Comparison of ENCODE assay signal across 9 cellular contexts in genomic region chr14:36091096-36091495, GRCh38.
DNase-seq lines count a peak whose midpoint lies in the region; ATAC-seq and TF ChIP-seq lines count a peak whose summit lies in the region.
"Had no signal": no experiment of that assay in that cellular context is flagged by ENCODE, and none has a peak within 500 bp of the region (broad histone marks: within the 10 kb centered on the region; RNA-seq: fewer than 3 reads in every experiment).

No MANE protein-coding gene starts in this region.

- H3K27ac Mint-ChIP-seq in progenitor cell of endocrine pancreas = peak overlapping the region; percentile 57
- H3K27ac Mint-ChIP-seq in activated CD8-positive, alpha-beta T cell treated with anti-CD3 and anti-CD28 coated beads for 36 hours = no peak overlapping the region

- H3K9me3 Mint-ChIP-seq in progenitor cell of endocrine pancreas (ENCODE audit: low read depth) = no peaks in the 10 kb centered on the region
- H3K9me3 Mint-ChIP-seq in activated CD8-positive, alpha-beta T cell treated with anti-CD3 and anti-CD28 coated beads for 36 hours = no peaks in the 10 kb centered on the region

- H3K27ac ChIP-seq in dorsolateral prefrontal cortex = no peak overlapping the region
- H3K27ac ChIP-seq: Peyer's patch had no signal

- H3K4me1 Mint-ChIP-seq in progenitor cell of endocrine pancreas (ENCODE audit: low read depth) = peaks cover 10% of the 10 kb centered on the region
- H3K4me1 Mint-ChIP-seq in activated CD8-positive, alpha-beta T cell treated with anti-CD3 and anti-CD28 coated beads for 36 hours (ENCODE audit: low read depth) = no peaks in the 10 kb centered on the region

- TF ChIP-seq CTCF in astrocyte of the cerebellum (IDR thresholded peaks at IDR 0.05; ENCODE audit: low read depth, low read length, missing control alignments) = no peak
- TF ChIP-seq CTCF in progenitor cell of endocrine pancreas (IDR thresholded peaks at IDR 0.05; ENCODE audit: unreplicated experiment) = no peak
- no peak for TF ChIP-seq CTCF in GM10266 (IDR thresholded peaks at IDR 0.05; ENCODE audit: control insufficient read depth, insufficient read depth, low read depth, missing control alignments)
- no peak for TF ChIP-seq CTCF in dorsolateral prefrontal cortex (IDR thresholded peaks at IDR 0.05 in 54 of 56, conservative IDR thresholded peaks at IDR 0.05 in 2 of 56; ENCODE audit: low read depth in 1 of 56, partially characterized antibody in 56 of 56)
- no peak for TF ChIP-seq CTCF in activated CD8-positive, alpha-beta T cell treated with anti-CD3 and anti-CD28 coated beads for 36 hours (IDR thresholded peaks at IDR 0.05)

- no peak overlapping the region for H3K4me3 Mint-ChIP-seq in progenitor cell of endocrine pancreas (ENCODE audit: low read depth)
- no peak overlapping the region for H3K4me3 Mint-ChIP-seq in activated CD8-positive, alpha-beta T cell treated with anti-CD3 and anti-CD28 coated beads for 36 hours

- in situ Hi-C loops in astrocyte of the cerebellum (cut with HindIII; ENCODE audit: low sequenced_read_pairs) = no loop called here

- POLR2A ChIA-PET in activated CD8-positive, alpha-beta T cell treated with anti-CD3 and anti-CD28 coated beads for 36 hours (lab: Charles Lee) = no interaction called here

- no peaks in the 10 kb centered on the region for H3K27me3 ChIP-seq in dorsolateral prefrontal cortex
- H3K27me3 ChIP-seq: Peyer's patch had no signal

- H3K4me3 ChIP-seq in astrocyte of the cerebellum (ENCODE audit: low read depth, low read length) = no peak overlapping the region
- no peak overlapping the region for H3K4me3 ChIP-seq in dorsolateral prefrontal cortex
- H3K4me3 ChIP-seq: Peyer's patch had no signal

- intact Hi-C loops in dorsolateral prefrontal cortex (cut with DNase I) = no loop called here
- intact Hi-C loops in activated CD8-positive, alpha-beta T cell treated with anti-CD3 and anti-CD28 coated beads for 36 hours (cut with micrococcal nuclease) = no loop called here

- peak; percentile 87 for DNase-seq in astrocyte of the cerebellum (ENCODE audit: low read depth)
- DNase-seq in progenitor cell of endocrine pancreas (ENCODE audit: low spot score, unreplicated experiment) = no peak
- no peak for DNase-seq in GM10266 (ENCODE audit: extremely low spot score)
- DNase-seq in stimulated activated CD4-positive, alpha-beta T cell treated with anti-CD3 and anti-CD28 coated beads, Interleukin-4, amount 100 ng/mL, for 1 hour = no peak
- no peak for DNase-seq in dorsolateral prefrontal cortex
- DNase-seq in activated CD8-positive, alpha-beta T cell treated with anti-CD3 and anti-CD28 coated beads for 36 hours = no peak

- H3K36me3 Mint-ChIP-seq in progenitor cell of endocrine pancreas (ENCODE audit: insufficient read depth) = no peaks in the 10 kb centered on the region
- H3K36me3 Mint-ChIP-seq in activated CD8-positive, alpha-beta T cell treated with anti-CD3 and anti-CD28 coated beads for 36 hours (ENCODE audit: low read depth) = no peaks in the 10 kb centered on the region

- CTCF ChIA-PET in activated CD8-positive, alpha-beta T cell treated with anti-CD3 and anti-CD28 coated beads for 36 hours (lab: Charles Lee) = interaction anchor here (3.0 kb wide), 1 partner anchor 21 kb away, joined by 8 read pairs; no protein-coding TSS in a partner anchor

- peaks cover 25% of the 10 kb centered on the region for H3K27me3 Mint-ChIP-seq in progenitor cell of endocrine pancreas
- H3K27me3 Mint-ChIP-seq in activated CD8-positive, alpha-beta T cell treated with anti-CD3 and anti-CD28 coated beads for 36 hours = peaks cover 16% of the 10 kb centered on the region

- peak; percentile 93 for ATAC-seq in GM18870 (IDR thresholded peaks at IDR 0.05; ENCODE audit: unreplicated experiment)
- peak; percentile 94 for ATAC-seq in HG03432 (IDR thresholded peaks at IDR 0.05; ENCODE audit: unreplicated experiment)
- no peak for ATAC-seq in activated CD8-positive, alpha-beta T cell treated with anti-CD3 and anti-CD28 coated beads for 36 hours
